ENCODE assay signal across 26 cellular contexts in genomic region chr6:107547061-107547840, GRCh38. TPM values are rescaled to one million over a fixed set of nuclear protein-coding genes. Genes with fewer than 3 reads are reported as not detected.
A peak's percentile ranks its signal among the peaks of the same experiment; 100 is the strongest.
DNase-seq lines count a peak whose midpoint lies in the region; ATAC-seq and TF ChIP-seq lines count a peak whose summit lies in the region.
"Had no signal": no experiment of that assay in that cellular context is flagged by ENCODE, and none has a peak within 500 bp of the region (broad histone marks: within the 10 kb centered on the region; RNA-seq: fewer than 3 reads in every experiment).

No MANE protein-coding gene starts in this region.

- no peak overlapping the region for H3K4me2 ChIP-seq in OCI-LY1 (ENCODE audit: low read length)

- H3K36me3 Mint-ChIP-seq in stimulated activated naive B cell treated with anti-CD40 and anti-IgM and Interleukin-4, amounts not matched to agents 10 μg/mL and 1 μg/mL and 100 μg/mL, for 72 hours = peaks cover 0 to 6% of the 10 kb centered on the region in 2 donors
- H3K36me3 Mint-ChIP-seq: CD8-positive, alpha-beta T cell had no signal

- H3K4me3 ChIP-seq in OCI-LY1 (ENCODE audit: low read depth, low read length, poor library complexity, severe bottlenecking) = no peak overlapping the region
- no peak overlapping the region for H3K4me3 ChIP-seq in lower lobe of right lung
- H3K4me3 ChIP-seq: GM23248, MG63, SK-N-MC had no signal

- H3F3A ChIP-seq in OCI-LY1 (ENCODE audit: insufficient read depth, low read length) = no peaks in the 10 kb centered on the region

- H3K9me3 Mint-ChIP-seq in stimulated activated naive B cell treated with anti-CD40 and anti-IgM and Interleukin-4, amounts not matched to agents 10 μg/mL and 1 μg/mL and 100 μg/mL, for 72 hours = peaks cover 0 to 2% of the 10 kb centered on the region in 2 donors
- H3K9me3 Mint-ChIP-seq: CD8-positive, alpha-beta T cell had no signal

- no peak for TF ChIP-seq CTCF in OCI-LY1 (IDR thresholded peaks at IDR 0.05; ENCODE audit: low read length)
- no peak for TF ChIP-seq CTCF in lower lobe of right lung (IDR thresholded peaks at IDR 0.05)

- H3K9ac ChIP-seq in OCI-LY1 (ENCODE audit: low read length) = no peak overlapping the region
- H3K9ac ChIP-seq: GM23248 had no signal

- peaks cover 60% of the 10 kb centered on the region for H3K36me3 ChIP-seq in OCI-LY1 (ENCODE audit: insufficient read depth, low read length)
- H3K36me3 ChIP-seq in lower lobe of right lung = no peaks in the 10 kb centered on the region
- H3K36me3 ChIP-seq: MG63 had no signal

- H3K4me1 Mint-ChIP-seq in stimulated activated naive B cell treated with anti-CD40 and anti-IgM and Interleukin-4, amounts not matched to agents 10 μg/mL and 1 μg/mL and 100 μg/mL, for 72 hours = peaks cover 14 to 15% of the 10 kb centered on the region in 2 donors
- H3K4me1 Mint-ChIP-seq: T-helper 17 cell had no signal

- H4K20me1 ChIP-seq in OCI-LY1 (ENCODE audit: insufficient read depth, low read length) = no peaks in the 10 kb centered on the region

- no peak overlapping the region for H2AFZ ChIP-seq in OCI-LY1 (ENCODE audit: low read length)
- H2AFZ ChIP-seq: GM23248 had no signal

- H3K27me3 Mint-ChIP-seq in stimulated activated naive B cell treated with anti-CD40 and anti-IgM and Interleukin-4, amounts not matched to agents 10 μg/mL and 1 μg/mL and 100 μg/mL, for 72 hours = peaks cover 11 to 20% of the 10 kb centered on the region in 2 donors

- H3K9me3 ChIP-seq in OCI-LY1 (ENCODE audit: low read length) = no peaks in the 10 kb centered on the region
- H3K9me3 ChIP-seq in lower lobe of right lung = no peaks in the 10 kb centered on the region
- H3K9me3 ChIP-seq: MG63 had no signal

- DNase-seq in NCI-H2107 treated with DMSO at 0.1 percent for 48 hours (lab: John Stamatoyannopoulos, UW; ENCODE audit: unreplicated experiment) = peak; percentile 37
- DNase-seq in NCI-H2107 (lab: John Stamatoyannopoulos, UW) = no peak
- peak; percentile 41 to 76 for DNase-seq in NCI-H1930 (lab: John Stamatoyannopoulos, UW)
- DNase-seq in stimulated activated naive B cell treated with anti-CD40 and anti-IgM and Interleukin-4, amounts not matched to agents 10 μg/mL and 1 μg/mL and 100 μg/mL, for 72 hours = no peak
- DNase-seq in lower lobe of right lung = no peak
- DNase-seq in ecto neural progenitor cell (ENCODE audit: low spot score) = no peak
- DNase-seq: CD8-positive, alpha-beta T cell; DMS 273 treated with DMSO at 0.1 percent for 48 hours; DND-41; GM23248; HCEC 1CT; IMR-90; KG1; MG63; NCI-H1105 treated with DMSO at 0.1 percent for 48 hours; NCI-H1694; NCI-H2227 treated with DMSO at 0.1 percent for 48 hours; OCI-M1; SIG-M5; T-helper 17 cell had no signal

- H3K4me1 ChIP-seq in OCI-LY1 (ENCODE audit: insufficient read depth, low read length, severe bottlenecking) (peaks cover 30% of the 10 kb centered on the region), lower lobe of right lung (no peaks in the 10 kb centered on the region)

- H3K27ac Mint-ChIP-seq in stimulated activated naive B cell treated with anti-CD40 and anti-IgM and Interleukin-4, amounts not matched to agents 10 μg/mL and 1 μg/mL and 100 μg/mL, for 72 hours = peak overlapping the region; percentile 5
- H3K27ac Mint-ChIP-seq: B cell; CD8-positive, alpha-beta T cell; T-helper 17 cell had no signal

- H3K27ac ChIP-seq in OCI-LY1 (ENCODE audit: low read depth, low read length, poor library complexity, severe bottlenecking) = peak overlapping the region; percentile 45
- no peak overlapping the region for H3K27ac ChIP-seq in lower lobe of right lung
- H3K27ac ChIP-seq: 22Rv1, C4-2B, GM23248, SK-N-MC had no signal

- ATAC-seq in stimulated activated naive B cell treated with anti-CD40 and anti-IgM and Interleukin-4, amounts not matched to agents 10 μg/mL and 1 μg/mL and 100 μg/mL, for 72 hours (replicated peaks) = no peak
- ATAC-seq in GM19463 (IDR thresholded peaks at IDR 0.05; ENCODE audit: unreplicated experiment) (no peak), lower lobe of right lung (no peak)
- ATAC-seq: CD8-positive, alpha-beta T cell; T-helper 17 cell had no signal

- no peaks in the 10 kb centered on the region for H3K79me2 ChIP-seq in OCI-LY1 (ENCODE audit: insufficient read depth, low read length)

- H3K9me2 ChIP-seq in OCI-LY1 (ENCODE audit: low read depth, low read length) = no peaks in the 10 kb centered on the region

- intact Hi-C loops in lower lobe of right lung (cut with DNase I) = no loop called here

- H3K27me3 ChIP-seq in OCI-LY1 (ENCODE audit: insufficient read depth, low read length) (no peaks in the 10 kb centered on the region), lower lobe of right lung (ENCODE audit: low read depth) (no peaks in the 10 kb centered on the region)

- no peak overlapping the region for H3K4me3 Mint-ChIP-seq in stimulated activated naive B cell treated with anti-CD40 and anti-IgM and Interleukin-4, amounts not matched to agents 10 μg/mL and 1 μg/mL and 100 μg/mL, for 72 hours
- H3K4me3 Mint-ChIP-seq: B cell; CD8-positive, alpha-beta T cell; T-helper 17 cell had no signal

RNA-seq across cellular contexts. Expression of gene SOBP, which starts 57.3 kb away (rescaled TPM):
- 6.9 TPM for total RNA-seq in lower lobe of right lung

Comparison
In these comparisons a context has a peak if more than half of its experiments do, and no peak if none do; other contexts are left out.
1. DNase-seq: peak in NCI-H2107 treated with DMSO at 0.1 percent for 48 hours (single experiment) and NCI-H1930 (2 of 2); none in NCI-H2107 (single experiment), stimulated activated naive B cell treated with anti-CD40 and anti-IgM and Interleukin-4, amounts not matched to agents 10 μg/mL and 1 μg/mL and 100 μg/mL, for 72 hours (single experiment), lower lobe of right lung (single experiment) and ecto neural progenitor cell (single experiment).